In the genomic region with DNA sequence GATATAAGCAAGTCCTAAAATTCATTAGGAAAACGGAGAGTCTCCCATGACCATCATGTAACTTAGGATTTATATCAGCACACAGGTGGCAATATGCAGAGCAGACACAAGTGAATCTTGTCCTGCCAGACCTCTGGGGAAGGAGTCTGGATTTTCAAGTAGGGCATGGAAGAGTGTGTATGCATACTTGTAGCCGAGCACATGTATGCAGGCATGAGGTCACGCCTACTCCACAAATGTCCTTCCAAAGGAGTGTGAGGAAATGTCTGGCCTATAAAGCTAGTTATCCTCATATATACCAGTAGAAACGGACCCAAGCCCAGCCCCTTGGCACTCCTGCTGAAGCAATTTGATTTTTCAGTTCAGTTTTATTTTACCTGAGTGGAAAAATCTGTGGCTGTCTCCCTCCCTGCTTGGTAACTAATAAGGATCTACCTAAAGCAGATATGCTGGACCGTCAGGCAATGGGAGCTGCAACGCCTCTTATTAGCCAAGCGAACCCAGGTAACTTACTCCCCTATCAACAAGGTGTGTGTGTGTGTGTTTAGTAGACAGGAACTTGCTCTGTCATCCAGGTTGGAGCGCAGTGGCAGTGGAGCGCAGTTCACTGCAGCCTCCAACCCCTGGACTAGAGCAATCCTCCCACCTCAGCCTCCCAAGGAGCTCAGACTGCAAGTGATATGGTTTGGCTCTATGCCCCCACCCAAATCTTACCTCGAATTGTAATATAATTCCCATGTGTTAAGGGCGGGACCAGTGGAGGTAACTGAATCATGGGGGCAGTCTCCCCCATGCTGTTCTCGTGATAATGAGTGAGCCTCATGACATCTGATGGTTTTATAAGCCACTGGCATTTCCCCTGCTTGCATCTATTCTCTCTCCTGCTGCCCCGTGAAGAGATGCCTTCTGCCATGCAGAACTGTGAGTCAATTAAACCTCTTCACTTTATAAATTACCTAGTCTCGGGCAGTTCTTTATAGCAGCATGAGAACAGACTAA, we compare ENCODE assay signal across 16 cellular contexts. TPM values are rescaled to one million over a fixed set of nuclear protein-coding genes. Genes with fewer than 3 reads are reported as not detected.
DNase-seq lines count a peak whose midpoint lies in the region; ATAC-seq and TF ChIP-seq lines count a peak whose summit lies in the region.
"Had no signal": no experiment of that assay in that cellular context is flagged by ENCODE, and none has a peak within 500 bp of the region (broad histone marks: within the 10 kb centered on the region; RNA-seq: fewer than 3 reads in every experiment).

No MANE protein-coding gene starts in this region.

- no peak for TF ChIP-seq CTCF in GM12875 (IDR thresholded peaks at IDR 0.05; ENCODE audit: borderline replicate concordance, insufficient read depth, low read depth, low read length)
- TF ChIP-seq CTCF in brain microvascular endothelial cell (IDR thresholded peaks at IDR 0.05; ENCODE audit: low read depth, low read length, missing control alignments), result no peak

- peaks cover 24 to 32% (median 26%) of the 10 kb centered on the region in 3 experiments for H3K36me3 ChIP-seq in naive thymus-derived CD4-positive, alpha-beta T cell (ENCODE audit: control insufficient read depth in 2 of 3, insufficient read depth in 3 of 3, low read length in 3 of 3)
- H3K36me3 ChIP-seq in brain microvascular endothelial cell (replicated peaks), result peaks cover 44% of the 10 kb centered on the region

- H3K27me3 Mint-ChIP-seq in activated CD4-positive, alpha-beta T cell treated with anti-CD3 and anti-CD28 coated beads, Interleukin-2, amount 10 ng/mL, durations not matched to agents 24 days and 14 days, result no peaks in the 10 kb centered on the region
- no peaks in the 10 kb centered on the region for H3K27me3 Mint-ChIP-seq in activated naive CD4-positive, alpha-beta T cell treated with anti-CD3 and anti-CD28 coated beads, Interleukin-2, amount 50 U/mL, for 24 hours
- no peaks in the 10 kb centered on the region for H3K27me3 Mint-ChIP-seq in naive thymus-derived CD4-positive, alpha-beta T cell
- H3K27me3 Mint-ChIP-seq: naive thymus-derived CD8-positive, alpha-beta T cell had no signal

- ATAC-seq in naive thymus-derived CD4-positive, alpha-beta T cell, result no peak
- no peak for ATAC-seq in GM18517 (IDR thresholded peaks at IDR 0.05; ENCODE audit: unreplicated experiment)
- ATAC-seq: body of pancreas; left lobe of liver; naive thymus-derived CD8-positive, alpha-beta T cell had no signal

- POLR2A ChIA-PET in naive thymus-derived CD4-positive, alpha-beta T cell (lab: Charles Lee), result interaction anchor here (0.6 to 6.6 kb wide), 14 partner anchors 9 to 130 kb away, joined by 3 to 58 read pairs (median 4); a partner anchor contains a TSS

- H3K27ac ChIP-seq in naive thymus-derived CD4-positive, alpha-beta T cell (ENCODE audit: low read depth, low read length), result peak overlapping the region; percentile 87
- H3K27ac ChIP-seq in brain microvascular endothelial cell, result no peak overlapping the region
- H3K27ac ChIP-seq: body of pancreas, suprapubic skin had no signal

- H3K4me1 ChIP-seq in naive thymus-derived CD4-positive, alpha-beta T cell (ENCODE audit: control insufficient read depth in 2 of 2, insufficient read depth in 2 of 2, low read length in 2 of 2), result peaks cover 58 to 67% of the 10 kb centered on the region in 2 donors

- intact Hi-C loops in activated CD4-positive, alpha-beta T cell treated with anti-CD3 and anti-CD28 coated beads, Interleukin-2, amount 10 ng/mL, durations not matched to agents 24 days and 14 days (cut with micrococcal nuclease), result loop anchor here (5.0 to 10.0 kb wide), 4 partner anchors 99 to 1226 kb away; a partner anchor contains a TSS
- intact Hi-C loops in naive thymus-derived CD4-positive, alpha-beta T cell (cut with micrococcal nuclease), result loop anchor here (1.0 to 5.0 kb wide), 6 partner anchors 9 to 1249 kb away; a partner anchor contains a TSS

- no peak overlapping the region for H3K4me3 Mint-ChIP-seq in activated CD4-positive, alpha-beta T cell treated with anti-CD3 and anti-CD28 coated beads, Interleukin-2, amount 10 ng/mL, durations not matched to agents 24 days and 14 days
- no peak overlapping the region for H3K4me3 Mint-ChIP-seq in activated naive CD4-positive, alpha-beta T cell treated with anti-CD3 and anti-CD28 coated beads, Interleukin-2, amount 50 U/mL, for 24 hours
- H3K4me3 Mint-ChIP-seq in naive thymus-derived CD4-positive, alpha-beta T cell, result no peak overlapping the region
- H3K4me3 Mint-ChIP-seq: H9 had no signal

- CTCF ChIA-PET in naive thymus-derived CD4-positive, alpha-beta T cell (lab: Charles Lee), result interaction anchor here (0.6 to 2.3 kb wide), 3 partner anchors 9 to 18 kb away, joined by 3 to 10 read pairs (median 7); no protein-coding TSS in a partner anchor

- peak; percentile 69 for DNase-seq in activated CD4-positive, alpha-beta T cell treated with anti-CD3 and anti-CD28 coated beads, Interleukin-2, amount 10 ng/mL, durations not matched to agents 24 days and 14 days
- no peak for DNase-seq in activated CD4-positive, alpha-beta T cell treated with anti-CD3 and anti-CD28 coated beads, Interleukin-2, amount 50 U/mL, for 1 hour
- DNase-seq in naive thymus-derived CD4-positive, alpha-beta T cell, result no peak
- DNase-seq in GM19238 (ENCODE audit: insufficient read length, low spot score), result no peak
- no peak for DNase-seq in brain microvascular endothelial cell
- DNase-seq: body of pancreas; H9; naive thymus-derived CD8-positive, alpha-beta T cell; NCI-H1092 treated with DMSO at 0.1 percent for 48 hours; SIG-M5; T1000 had no signal

- peaks cover 4% of the 10 kb centered on the region for H3K9me3 Mint-ChIP-seq in activated CD4-positive, alpha-beta T cell treated with anti-CD3 and anti-CD28 coated beads, Interleukin-2, amount 10 ng/mL, durations not matched to agents 24 days and 14 days
- peaks cover 10% of the 10 kb centered on the region for H3K9me3 Mint-ChIP-seq in activated naive CD4-positive, alpha-beta T cell treated with anti-CD3 and anti-CD28 coated beads, Interleukin-2, amount 50 U/mL, for 24 hours
- H3K9me3 Mint-ChIP-seq in naive thymus-derived CD4-positive, alpha-beta T cell, result peaks cover 0 to 6% (median 0%) of the 10 kb centered on the region in 11 donors

- H3K36me3 Mint-ChIP-seq in activated CD4-positive, alpha-beta T cell treated with anti-CD3 and anti-CD28 coated beads, Interleukin-2, amount 10 ng/mL, durations not matched to agents 24 days and 14 days (ENCODE audit: low read depth), result peaks cover 45% of the 10 kb centered on the region
- H3K36me3 Mint-ChIP-seq in activated naive CD4-positive, alpha-beta T cell treated with anti-CD3 and anti-CD28 coated beads, Interleukin-2, amount 50 U/mL, for 24 hours, result peaks cover 33% of the 10 kb centered on the region
- H3K36me3 Mint-ChIP-seq in naive thymus-derived CD4-positive, alpha-beta T cell, result peaks cover 8 to 40% (median 38%) of the 10 kb centered on the region in 5 donors

- H3K27ac Mint-ChIP-seq in activated CD4-positive, alpha-beta T cell treated with anti-CD3 and anti-CD28 coated beads, Interleukin-2, amount 10 ng/mL, durations not matched to agents 24 days and 14 days, result no peak overlapping the region
- peak overlapping the region; percentile 83 for H3K27ac Mint-ChIP-seq in activated naive CD4-positive, alpha-beta T cell treated with anti-CD3 and anti-CD28 coated beads, Interleukin-2, amount 50 U/mL, for 24 hours
- peak overlapping the region in 4 of 9 donors; percentile 74 to 89 (median 80) for H3K27ac Mint-ChIP-seq in naive thymus-derived CD4-positive, alpha-beta T cell
- H3K27ac Mint-ChIP-seq: H9 had no signal

- peak overlapping the region; percentile 22 for H3K4me3 ChIP-seq in GM12875 (ENCODE audit: low read depth, low read length)
- peak overlapping the region; percentile 69 for H3K4me3 ChIP-seq in naive thymus-derived CD4-positive, alpha-beta T cell (ENCODE audit: low read length)
- H3K4me3 ChIP-seq in brain microvascular endothelial cell (ENCODE audit: low read depth, low read length), result no peak overlapping the region
- H3K4me3 ChIP-seq: body of pancreas, suprapubic skin had no signal

- in situ Hi-C loops in brain microvascular endothelial cell (cut with HindIII; ENCODE audit: low pct_ligation_motif_present, low sequenced_read_pairs), result no loop called here

- H3K27me3 ChIP-seq in naive thymus-derived CD4-positive, alpha-beta T cell (ENCODE audit: control insufficient read depth in 2 of 2, insufficient read depth in 2 of 2, low read length in 2 of 2), result no peaks in the 10 kb centered on the region
- H3K27me3 ChIP-seq in brain microvascular endothelial cell (replicated peaks), result no peaks in the 10 kb centered on the region
- H3K27me3 ChIP-seq: body of pancreas, suprapubic skin had no signal

- no peaks in the 10 kb centered on the region for H3K9me3 ChIP-seq in naive thymus-derived CD4-positive, alpha-beta T cell (ENCODE audit: control insufficient read depth in 2 of 3, low read length in 3 of 3)
- H3K9me3 ChIP-seq: body of pancreas, suprapubic skin had no signal

- peaks cover 35% of the 10 kb centered on the region for H3K4me1 Mint-ChIP-seq in activated CD4-positive, alpha-beta T cell treated with anti-CD3 and anti-CD28 coated beads, Interleukin-2, amount 10 ng/mL, durations not matched to agents 24 days and 14 days
- peaks cover 45% of the 10 kb centered on the region for H3K4me1 Mint-ChIP-seq in activated naive CD4-positive, alpha-beta T cell treated with anti-CD3 and anti-CD28 coated beads, Interleukin-2, amount 50 U/mL, for 24 hours
- H3K4me1 Mint-ChIP-seq in naive thymus-derived CD4-positive, alpha-beta T cell, result peaks cover 36 to 57% (median 53%) of the 10 kb centered on the region in 7 donors
- H3K4me1 Mint-ChIP-seq: H9 had no signal

RNA-seq across cellular contexts. Expression of a gene that starts 2.8 kb away (rescaled TPM):
- total RNA-seq in activated CD4-positive, alpha-beta T cell treated with anti-CD3 and anti-CD28 coated beads, Interleukin-2, amount 10 ng/mL, durations not matched to agents 24 days and 14 days, result 152 and 160 TPM in 2 replicates
- 1,000 to 10,000 TPM in 1 of 5 experiments, 10 to 100 TPM in 4; 74.1 to 1,177 (median 89.6) TPM for total RNA-seq in naive thymus-derived CD4-positive, alpha-beta T cell
- 100 to 1,000 TPM; 221 to 244 TPM for polyA plus RNA-seq in naive thymus-derived CD4-positive, alpha-beta T cell
